11 cellular contexts compared by ENCODE assay signal in genomic region chr3:45010718-45011355, GRCh38. TPM values are rescaled to one million over a fixed set of nuclear protein-coding genes. Genes with fewer than 3 reads are reported as not detected.
DNase-seq lines count a peak whose midpoint lies in the region; ATAC-seq lines count a peak whose summit lies in the region.
"Had no signal": no experiment of that assay in that cellular context is flagged by ENCODE, and none has a peak within 500 bp of the region (broad histone marks: within the 10 kb centered on the region; RNA-seq: fewer than 3 reads in every experiment).

No MANE protein-coding gene starts in this region.

- H3K36me3 ChIP-seq in skeletal muscle satellite cell (ENCODE audit: insufficient read depth, low read length) = peaks cover 32% of the 10 kb centered on the region

- no peaks in the 10 kb centered on the region for H3K9me3 Mint-ChIP-seq in activated T-helper 17 cell treated with anti-CD3 and anti-CD28 coated beads, Interleukin-2, amount 50 U/mL, for 72 hours

- H3K36me3 Mint-ChIP-seq in activated T-helper 17 cell treated with anti-CD3 and anti-CD28 coated beads, Interleukin-2, amount 50 U/mL, for 72 hours (ENCODE audit: low read depth) = peaks cover 79% of the 10 kb centered on the region

- peak overlapping the region; percentile 69 for H3K27ac Mint-ChIP-seq in activated T-helper 17 cell treated with anti-CD3 and anti-CD28 coated beads, Interleukin-2, amount 50 U/mL, for 72 hours

- DNase-seq in GM04503 (ENCODE audit: low read depth) = peak; percentile 95
- peak; percentile 88 for DNase-seq in glomerular visceral epithelial cell (ENCODE audit: extremely low spot score)
- no peak for DNase-seq in NOMO-1 treated with dmso at 0.1 percent for 144 hours (lab: John Stamatoyannopoulos, UW; ENCODE audit: unreplicated experiment)
- no peak for DNase-seq in CD1c-positive myeloid dendritic cell (ENCODE audit: extremely low spot score)
- DNase-seq: activated CD4-positive, alpha-beta T cell treated with anti-CD3 and anti-CD28 coated beads, Interleukin-2, amount 50 U/mL, for 4 hours; cortex of kidney; naive thymus-derived CD4-positive, alpha-beta T cell had no signal

- no peak overlapping the region for H3K4me3 Mint-ChIP-seq in activated T-helper 17 cell treated with anti-CD3 and anti-CD28 coated beads, Interleukin-2, amount 50 U/mL, for 72 hours

- peaks cover 57% of the 10 kb centered on the region for H3K4me1 ChIP-seq in skeletal muscle satellite cell (ENCODE audit: control insufficient read depth, insufficient read depth, low read length)

- no peaks in the 10 kb centered on the region for H3K27me3 Mint-ChIP-seq in activated T-helper 17 cell treated with anti-CD3 and anti-CD28 coated beads, Interleukin-2, amount 50 U/mL, for 72 hours
- H3K27me3 Mint-ChIP-seq: naive thymus-derived CD4-positive, alpha-beta T cell had no signal

- peak overlapping the region; percentile 83 for H3K9ac ChIP-seq in skeletal muscle satellite cell (ENCODE audit: low read depth, low read length)

- no peaks in the 10 kb centered on the region for H3K27me3 ChIP-seq in skeletal muscle satellite cell (ENCODE audit: control insufficient read depth, insufficient read depth, low read length)

- no peaks in the 10 kb centered on the region for H3K9me3 ChIP-seq in skeletal muscle satellite cell (replicated peaks; ENCODE audit: low read length)

- no peak for ATAC-seq in activated T-helper 17 cell treated with anti-CD3 and anti-CD28 coated beads, Interleukin-2, amount 50 U/mL, for 72 hours (replicated peaks)
- ATAC-seq in GM21723 (IDR thresholded peaks at IDR 0.05; ENCODE audit: unreplicated experiment) = no peak
- no peak for ATAC-seq in HG02852 (IDR thresholded peaks at IDR 0.05; ENCODE audit: unreplicated experiment)
- ATAC-seq: naive thymus-derived CD4-positive, alpha-beta T cell had no signal

- H3K4me3 ChIP-seq in skeletal muscle satellite cell (ENCODE audit: low read length) = peak overlapping the region; percentile 37

- H3K4me1 Mint-ChIP-seq in activated T-helper 17 cell treated with anti-CD3 and anti-CD28 coated beads, Interleukin-2, amount 50 U/mL, for 72 hours = peaks cover 26% of the 10 kb centered on the region

- H3K4me2 ChIP-seq in skeletal muscle satellite cell (ENCODE audit: low read length) = peak overlapping the region; percentile 69

RNA-seq across cellular contexts. Expression of gene CLEC3B, which starts 15.3 kb away (rescaled TPM):
- total RNA-seq in activated T-helper 17 cell treated with anti-CD3 and anti-CD28 coated beads, Interleukin-2, amount 50 U/mL, for 72 hours = under 1 TPM; 0.37 to 0.66 TPM
- total RNA-seq in skeletal muscle satellite cell (2012; rRNA removed) = 23.8 and 88.9 TPM in 2 replicates

RNA-seq across cellular contexts. Expression of gene EXOSC7, which starts 34.8 kb away (rescaled TPM):
- total RNA-seq in activated T-helper 17 cell treated with anti-CD3 and anti-CD28 coated beads, Interleukin-2, amount 50 U/mL, for 72 hours = 10 to 100 TPM; 47.0 to 70.5 TPM
- total RNA-seq in skeletal muscle satellite cell (2012; rRNA removed) = 55.5 and 61.1 TPM in 2 replicates

RNA-seq across cellular contexts. Expression of gene ZDHHC3, which starts 34.9 kb away (rescaled TPM):
- total RNA-seq in activated T-helper 17 cell treated with anti-CD3 and anti-CD28 coated beads, Interleukin-2, amount 50 U/mL, for 72 hours = 10 to 100 TPM; 20.5 to 50.5 TPM
- total RNA-seq in skeletal muscle satellite cell (2012; rRNA removed) = 57.5 and 59.2 TPM in 2 replicates

Comparison
In these comparisons a context has a peak if more than half of its experiments do, and no peak if none do; other contexts are left out.
1. DNase-seq: peak in GM04503 (single experiment) and glomerular visceral epithelial cell (single experiment); none in NOMO-1 treated with dmso at 0.1 percent for 144 hours (single experiment) and CD1c-positive myeloid dendritic cell (single experiment).